1 cellular context compared by ENCODE assay signal in genomic region chr6:106064103-106064502, GRCh38.
TF ChIP-seq lines count a peak whose summit lies in the region.

No MANE protein-coding gene starts in this region.

TF ChIP-seq in IMR-90, 13 proteins besides CTCF, POLR2A, EP300 and RAD21:
- TF ChIP-seq MAFK (IDR thresholded peaks at IDR 0.05; ENCODE audit: low read depth, low read length) = no peak
- TF ChIP-seq BHLHE40 (IDR thresholded peaks at IDR 0.05; ENCODE audit: low read depth, low read length) = no peak
- TF ChIP-seq, protein P1, sequence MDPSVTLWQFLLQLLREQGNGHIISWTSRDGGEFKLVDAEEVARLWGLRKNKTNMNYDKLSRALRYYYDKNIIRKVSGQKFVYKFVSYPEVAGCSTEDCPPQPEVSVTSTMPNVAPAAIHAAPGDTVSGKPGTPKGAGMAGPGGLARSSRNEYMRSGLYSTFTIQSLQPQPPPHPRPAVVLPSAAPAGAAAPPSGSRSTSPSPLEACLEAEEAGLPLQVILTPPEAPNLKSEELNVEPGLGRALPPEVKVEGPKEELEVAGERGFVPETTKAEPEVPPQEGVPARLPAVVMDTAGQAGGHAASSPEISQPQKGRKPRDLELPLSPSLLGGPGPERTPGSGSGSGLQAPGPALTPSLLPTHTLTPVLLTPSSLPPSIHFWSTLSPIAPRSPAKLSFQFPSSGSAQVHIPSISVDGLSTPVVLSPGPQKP (IDR thresholded peaks at IDR 0.05; ENCODE audit: borderline replicate concordance, low read depth, low read length) = no peak
- no peak for TF ChIP-seq NFE2L2 (IDR thresholded peaks at IDR 0.05; ENCODE audit: low read depth, low read length)
- no peak for TF ChIP-seq RCOR1 (IDR thresholded peaks at IDR 0.05; ENCODE audit: insufficient replicate concordance, low read length)
- no peak for TF ChIP-seq CHD1 (IDR thresholded peaks at IDR 0.05; ENCODE audit: low read depth, low read length)
- TF ChIP-seq MXI1 (IDR thresholded peaks at IDR 0.05; ENCODE audit: borderline replicate concordance, low read depth, low read length) = no peak
- no peak for TF ChIP-seq RFX5 (IDR thresholded peaks at IDR 0.05; ENCODE audit: low read depth, low read length)
- no peak for TF ChIP-seq CEBPB (IDR thresholded peaks at IDR 0.05; ENCODE audit: low read depth, low read length)
- no peak for TF ChIP-seq MAZ (IDR thresholded peaks at IDR 0.05; ENCODE audit: borderline replicate concordance, low read depth, low read length)
